In the genomic region with DNA sequence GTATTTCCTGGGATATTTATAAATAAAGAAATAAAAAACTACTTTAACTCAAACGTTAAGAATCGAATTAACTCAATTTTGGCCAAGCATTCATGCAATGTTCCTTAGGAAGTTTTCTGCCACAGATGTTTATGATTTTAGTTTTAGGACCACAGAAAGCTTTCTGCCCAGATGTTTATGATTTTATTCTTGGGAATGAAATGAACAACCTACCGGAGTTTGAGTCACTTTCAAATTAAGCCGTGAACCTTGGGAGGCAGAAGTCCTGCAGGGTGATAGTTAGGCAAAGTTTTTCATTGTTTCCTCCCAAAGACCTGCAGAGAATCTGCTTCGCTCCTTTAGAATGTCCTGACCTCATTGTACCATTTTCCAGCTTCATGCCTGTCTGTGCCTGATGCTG, we compare ENCODE assay signal across 17 cellular contexts. TPM values are rescaled to one million over a fixed set of nuclear protein-coding genes. Genes with fewer than 3 reads are reported as not detected.
A peak's percentile ranks its signal among the peaks of the same experiment; 100 is the strongest.
DNase-seq lines count a peak whose midpoint lies in the region; ATAC-seq, FAIRE-seq and TF ChIP-seq lines count a peak whose summit lies in the region.
"Had no signal": no experiment of that assay in that cellular context is flagged by ENCODE, and none has a peak within 500 bp of the region (broad histone marks: within the 10 kb centered on the region; RNA-seq: fewer than 3 reads in every experiment).

No MANE protein-coding gene starts in this region.

- in situ Hi-C loops in GM23248 (cut with MboI): no loop called here

- H3K27ac Mint-ChIP-seq in nephron: peak overlapping the region; percentile 12 to 65 (median 62)
- no peak overlapping the region for H3K27ac Mint-ChIP-seq in natural killer cell

- H3K27me3 Mint-ChIP-seq in nephron (ENCODE audit: low read depth): peaks cover 30% of the 10 kb centered on the region
- peaks cover 0 to 8% of the 10 kb centered on the region in 2 donors for H3K27me3 Mint-ChIP-seq in natural killer cell (ENCODE audit: low read depth in 2 of 2)

- intact Hi-C loops in natural killer cell (cut with micrococcal nuclease): no loop called here

- no peaks in the 10 kb centered on the region for H3K9me3 ChIP-seq in GM23248 (ENCODE audit: low read depth)
- H3K9me3 ChIP-seq: Caco-2 had no signal

- H3K9me3 Mint-ChIP-seq in nephron: no peaks in the 10 kb centered on the region
- H3K9me3 Mint-ChIP-seq in natural killer cell: no peaks in the 10 kb centered on the region

- H3K4me3 Mint-ChIP-seq in nephron: peak overlapping the region in 1 of 3 experiments; percentile 21
- no peak overlapping the region for H3K4me3 Mint-ChIP-seq in natural killer cell

- DNase-seq in AG08395 (ENCODE audit: low spot score) (peak; percentile 69), GM23248 (peak; percentile 76), natural killer cell (no peak), NCI-H1092 (lab: John Stamatoyannopoulos, UW) (no peak)
- DNase-seq: Caco-2, DMS53, NCI-H146, NCI-H2081 treated with DMSO at 0.1 percent for 48 hours, NCI-H524 treated with DMSO at 0.1 percent for 48 hours, PC-3 had no signal

- no peaks in the 10 kb centered on the region for H3K36me3 ChIP-seq in GM23248 (ENCODE audit: low read depth)

- H3K4me3 ChIP-seq in GM23248: peak overlapping the region; percentile 5; the same call in 1 of the 2 replicates
- H3K4me3 ChIP-seq: K562 had no signal

- H3K27ac ChIP-seq in GM23248: peak overlapping the region; percentile 79
- H3K27ac ChIP-seq: 22Rv1 had no signal

- H4K20me1 ChIP-seq in GM23248 (ENCODE audit: insufficient read depth): no peaks in the 10 kb centered on the region

- peaks cover 24% of the 10 kb centered on the region for H3F3A ChIP-seq in GM23248 (ENCODE audit: insufficient read depth)

- TF ChIP-seq CTCF in nephron (IDR thresholded peaks at IDR 0.05; ENCODE audit: unreplicated experiment in 3 of 3) (no peak), natural killer cell (IDR thresholded peaks at IDR 0.05) (no peak)

- no peaks in the 10 kb centered on the region for H3K27me3 ChIP-seq in GM23248 (replicated peaks; ENCODE audit: insufficient read depth)

- 6 to 7% methylated on average over 5 of the region's 5 CpGs for WGBS in GM23248 (ENCODE audit: low coverage in 1 of 2, low lambda C conversion rate in 2 of 2, missing lambda C conversion rate in 2 of 2), 2 experiments

- H3K4me2 ChIP-seq in GM23248 (ENCODE audit: unreplicated experiment): peak overlapping the region; percentile 48

- FAIRE-seq in endometrium (lab: Jason Lieb, UNC): peak; percentile 79
- FAIRE-seq: GM12891, K562 had no signal

- peak overlapping the region; percentile 43; the same call in 1 of the 2 replicates for H2AFZ ChIP-seq in GM23248

- peaks cover 28% of the 10 kb centered on the region for H3K4me1 ChIP-seq in GM23248 (ENCODE audit: insufficient read depth)
- H3K4me1 ChIP-seq: Caco-2 had no signal

- no peaks in the 10 kb centered on the region for H3K9me2 ChIP-seq in GM23248 (ENCODE audit: insufficient read depth)

- no peaks in the 10 kb centered on the region for H3K79me2 ChIP-seq in GM23248 (ENCODE audit: insufficient read depth)

- H3K36me3 Mint-ChIP-seq in nephron (ENCODE audit: low read depth) (no peaks in the 10 kb centered on the region), natural killer cell (no peaks in the 10 kb centered on the region)

- no peak for ATAC-seq in natural killer cell
- no peak for ATAC-seq in HG03565 (IDR thresholded peaks at IDR 0.05; ENCODE audit: unreplicated experiment)
- ATAC-seq in GM19397 (IDR thresholded peaks at IDR 0.05; ENCODE audit: unreplicated experiment): no peak
- ATAC-seq: K562, PC-3 had no signal

- peaks cover 52% of the 10 kb centered on the region for H3K4me1 Mint-ChIP-seq in nephron
- H3K4me1 Mint-ChIP-seq in natural killer cell: peaks cover 6 to 20% of the 10 kb centered on the region in 2 donors

- H3K9ac ChIP-seq in GM23248: peak overlapping the region; percentile 23

RNA-seq across cellular contexts. Expression of a gene that starts 34.7 kb away (rescaled TPM):
- 2.2 and 2.7 TPM in 2 replicates for total RNA-seq in GM23248 (2014; rRNA removed; shearing (Covaris generic))
- 2.9 and 3.3 TPM in 2 replicates for polyA plus RNA-seq in GM23248 (2016; fragmentation: Nextera tagmentation; extraction: Ambion mirVana)
- total RNA-seq in natural killer cell: 100 to 1,000 TPM; 183 to 344 (median 325) TPM
- polyA plus RNA-seq: K562 had no signal

Comparison
In these comparisons a context has a peak if more than half of its experiments do, and no peak if none do; other contexts are left out.
1. DNase-seq: peak in AG08395 (single experiment) and GM23248 (single experiment); none in natural killer cell (single experiment) and NCI-H1092 (single experiment).
2. H3K27ac Mint-ChIP-seq: peak in nephron (3 of 3); none in natural killer cell (0 of 2).
3. RNA of a gene that starts 34.7 kb away (total RNA-seq): 183 to 344 TPM in natural killer cell; 2.2 to 2.7 TPM in GM23248; every median in the first group is over 10 times any median in the second.